Comparison of ENCODE assay signal across 8 cellular contexts in the genomic region with DNA sequence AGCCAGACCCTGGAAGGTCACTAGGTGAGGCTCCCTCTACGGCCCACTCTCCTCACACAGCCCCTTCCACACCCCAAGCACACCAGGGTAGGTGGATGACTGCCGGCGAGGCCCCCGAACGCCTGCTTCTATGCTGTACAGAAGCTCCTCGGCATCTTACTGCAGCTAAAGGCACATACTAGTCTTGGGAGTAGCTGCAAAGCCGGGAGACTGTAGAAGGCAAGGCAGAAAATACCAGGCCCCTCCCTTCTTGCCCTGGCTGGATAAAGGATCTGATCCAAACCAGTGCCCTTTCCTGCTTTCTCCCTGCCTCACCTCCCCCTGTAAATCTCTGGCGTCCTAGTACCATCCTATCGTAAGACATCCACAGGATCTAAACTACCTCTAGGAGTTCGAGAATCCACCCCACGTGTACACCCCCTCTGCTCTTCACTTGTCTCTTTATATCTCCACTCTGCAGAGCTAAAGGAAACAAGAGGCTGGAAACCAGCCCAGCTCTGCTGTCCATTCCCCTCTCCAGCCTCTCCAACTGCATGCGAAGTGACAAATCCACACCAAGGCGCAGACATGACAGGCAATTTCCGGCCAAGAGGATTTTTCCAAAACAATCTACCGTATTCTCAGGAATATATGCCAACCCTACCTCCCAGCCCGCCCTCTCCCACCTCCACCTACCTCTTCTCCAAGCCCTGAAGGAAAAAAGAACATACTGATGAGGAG. TPM values are rescaled to one million over a fixed set of nuclear protein-coding genes. Genes with fewer than 3 reads are reported as not detected.
DNase-seq lines count a peak whose midpoint lies in the region; ATAC-seq and TF ChIP-seq lines count a peak whose summit lies in the region.

No MANE protein-coding gene starts in this region.

- peak overlapping the region; percentile 94 for H2AFZ ChIP-seq in PC-9

- peak overlapping the region in 4 of 5 donors; percentile 28 to 51 (median 42) for H3K9ac ChIP-seq in subcutaneous abdominal adipose tissue (ENCODE audit: low read length in 5 of 5)

- H3K9me2 ChIP-seq in PC-9 (ENCODE audit: insufficient read depth), result no peaks in the 10 kb centered on the region

- no peaks in the 10 kb centered on the region for H3K36me3 ChIP-seq in PC-9 (ENCODE audit: low read depth)
- no peaks in the 10 kb centered on the region for H3K36me3 ChIP-seq in right lobe of liver
- no peaks in the 10 kb centered on the region for H3K36me3 ChIP-seq in subcutaneous abdominal adipose tissue (ENCODE audit: control insufficient read depth in 5 of 5, insufficient read depth in 5 of 5, low read length in 5 of 5)

- CTCF ChIA-PET in PC-9 (lab: Charles Lee), result interaction anchor here (0.6 to 5.9 kb wide), 4 partner anchors 18 to 35 kb away, joined by 3 to 42 read pairs (median 12); no protein-coding TSS in a partner anchor

- peak overlapping the region; percentile 85 for H3K4me2 ChIP-seq in PC-9

- intact Hi-C loops in PC-9 (cut with micrococcal nuclease; ENCODE audit: unreplicated experiment) (loop anchor here (1.0 kb wide), 2 partner anchors 11 to 19 kb away; no protein-coding TSS in a partner anchor), right lobe of liver (cut with DNase I) (loop anchor here in 1 of 2 donors (5.0 kb wide), 1 partner anchor 34 kb away; no protein-coding TSS in a partner anchor)

- no peaks in the 10 kb centered on the region for H3K27me3 ChIP-seq in PC-9 (ENCODE audit: insufficient read depth, low read depth)
- no peaks in the 10 kb centered on the region for H3K27me3 ChIP-seq in right lobe of liver
- no peaks in the 10 kb centered on the region for H3K27me3 ChIP-seq in subcutaneous abdominal adipose tissue (ENCODE audit: control insufficient read depth in 5 of 5, insufficient read depth in 4 of 5, low read length in 5 of 5)

- WGBS in right lobe of liver (ENCODE audit: insufficient coverage, low coverage, low lambda C conversion rate, missing lambda C conversion rate), result 43% methylated on average over 13 of the region's 16 CpGs

- H3K4me3 ChIP-seq in PC-9 (peak overlapping the region; percentile 96; the same call in 1 of the 2 replicates), choroid plexus epithelial cell (ENCODE audit: low read depth, low read length) (peak overlapping the region; percentile 64), right lobe of liver (peak overlapping the region; percentile 48 to 70 (median 66)), subcutaneous abdominal adipose tissue (ENCODE audit: low read depth in 1 of 5, low read length in 5 of 5) (peak overlapping the region; percentile 5 to 74 (median 53))

- H3K4me1 ChIP-seq in PC-9 (replicated peaks; ENCODE audit: insufficient read depth), result peaks cover 34% of the 10 kb centered on the region
- H3K4me1 ChIP-seq in right lobe of liver, result peaks cover 0 to 34% (median 15%) of the 10 kb centered on the region in 4 donors
- H3K4me1 ChIP-seq in subcutaneous abdominal adipose tissue (ENCODE audit: control insufficient read depth in 5 of 5, insufficient read depth in 5 of 5, low read length in 5 of 5), result peaks cover 15 to 80% (median 69%) of the 10 kb centered on the region in 5 donors

- BruUV-seq in PC-9 (replicated peaks; lab: Mats Ljungman, UMichigan), result TSS peak; percentile 74

- TF ChIP-seq POLR2A in right lobe of liver (IDR thresholded peaks at IDR 0.05), result no peak

- H3K79me2 ChIP-seq in PC-9 (ENCODE audit: low read depth), result peaks cover 13% of the 10 kb centered on the region

- H3K9me3 ChIP-seq in PC-9 (ENCODE audit: insufficient read depth, low read depth) (no peaks in the 10 kb centered on the region), right lobe of liver (no peaks in the 10 kb centered on the region), subcutaneous abdominal adipose tissue (ENCODE audit: control insufficient read depth in 5 of 5, low read length in 5 of 5) (no peaks in the 10 kb centered on the region)

- POLR2A ChIA-PET in PC-9 (lab: Charles Lee; ENCODE audit: unreplicated experiment), result interaction anchor here (0.6 to 0.7 kb wide), 2 partner anchors 15 to 511 kb away, joined by 3 to 6 read pairs; no protein-coding TSS in a partner anchor

- DNase-seq in AG20443 (ENCODE audit: low spot score), result peak; percentile 71
- peak in 1 of 2 experiments; percentile 49 for DNase-seq in PC-9
- DNase-seq in choroid plexus epithelial cell (ENCODE audit: low read depth), result peak; percentile 75
- peak in 2 of 3 donors; percentile 49 to 52 for DNase-seq in right lobe of liver
- no peak for DNase-seq in stimulated activated naive CD4-positive, alpha-beta T cell (lab: John Stamatoyannopoulos, UW)
- no peak for DNase-seq in activated CD4-positive, CD25-positive, alpha-beta regulatory T cell treated with anti-CD3 and anti-CD28 coated beads, Interleukin-2, amount 50 U/mL, for 72 hours

- H3K27ac ChIP-seq in PC-9 (0 out of 2 replicates have a peak overlapping the region, but pooled peaks have one; percentile 6), right lobe of liver (peak overlapping the region; percentile 58 to 78 (median 70)), subcutaneous abdominal adipose tissue (ENCODE audit: low read depth, low read length) (peak overlapping the region; percentile 71)

- H4K20me1 ChIP-seq in PC-9 (ENCODE audit: insufficient read depth), result peaks cover 3% of the 10 kb centered on the region; the same call in 1 of the 2 replicates

- peaks cover 43% of the 10 kb centered on the region for H3F3A ChIP-seq in PC-9 (ENCODE audit: insufficient read depth, low read depth)

- ATAC-seq in GM21528 (IDR thresholded peaks at IDR 0.05; ENCODE audit: low FRiP score, unreplicated experiment) (peak; percentile 11), right lobe of liver (peak in 3 of 4 donors; percentile 20 to 33 (median 29))

- TF ChIP-seq CTCF in PC-9 (conservative IDR thresholded peaks at IDR 0.05) (no peak), choroid plexus epithelial cell (conservative IDR thresholded peaks at IDR 0.05; ENCODE audit: low read depth, low read length) (no peak), right lobe of liver (IDR thresholded peaks at IDR 0.05) (no peak)

RNA-seq across cellular contexts. Expression of a gene that starts 11.8 kb away (rescaled TPM):
- 118 and 125 TPM in 2 replicates for total RNA-seq in PC-9 (2021)
- 10 to 100 TPM; 12.6 to 52.5 (median 25.3) TPM for total RNA-seq in right lobe of liver

Comparison
In these comparisons a context has a peak if more than half of its experiments do, and no peak if none do; other contexts are left out.
1. DNase-seq: peak in AG20443 (single experiment), choroid plexus epithelial cell (single experiment) and right lobe of liver (2 of 3); none in stimulated activated naive CD4-positive, alpha-beta T cell (0 of 6) and activated CD4-positive, CD25-positive, alpha-beta regulatory T cell treated with anti-CD3 and anti-CD28 coated beads, Interleukin-2, amount 50 U/mL, for 72 hours (single experiment).
2. H3K27ac ChIP-seq: peak in every context shown above with its lines; median percentile 71 in subcutaneous abdominal adipose tissue; 70 in right lobe of liver; 6 in PC-9.
3. Peak in every context shown above with its lines, with median percentiles within 50 percentile points of each other: H3K4me3 ChIP-seq.